In genomic region chr7:44244282-44244681, GRCh38 we compare ENCODE assay signal across 1 cellular context.
TF ChIP-seq lines count a peak whose summit lies in the region.

No MANE protein-coding gene starts in this region.

TF ChIP-seq in GM12878, 131 proteins besides CTCF, POLR2A, EP300 and RAD21 (continued from another document):
- peak; percentile 40; the same call in 1 of the 2 replicates for TF ChIP-seq SMC3 (IDR thresholded peaks at IDR 0.05; ENCODE audit: borderline replicate concordance, low read length)
